ENCODE assay signal across 1 cellular context in genomic region chr16:81678326-81679095, GRCh38.
TF ChIP-seq lines count a peak whose summit lies in the region.

No MANE protein-coding gene starts in this region.

TF ChIP-seq in GM23338, 12 proteins besides CTCF, POLR2A, EP300 and RAD21 (continued from another document):
- TF ChIP-seq ZNF462 (CRISPR knock-in tag; IDR thresholded peaks at IDR 0.05) (no peak), CREB1 (CRISPR knock-in tag; IDR thresholded peaks at IDR 0.05; ENCODE audit: low read depth) (no peak), REST (IDR thresholded peaks at IDR 0.05; ENCODE audit: unreplicated experiment) (no peak)
